ENCODE assay signal across 1 cellular context in genomic region chr1:28258628-28259251, GRCh38.
TF ChIP-seq lines count a peak whose summit lies in the region.

No MANE protein-coding gene starts in this region.

TF ChIP-seq in HEK293, 187 proteins besides CTCF, POLR2A, EP300 and RAD21 (continued from another document):
- TF ChIP-seq, protein P1, sequence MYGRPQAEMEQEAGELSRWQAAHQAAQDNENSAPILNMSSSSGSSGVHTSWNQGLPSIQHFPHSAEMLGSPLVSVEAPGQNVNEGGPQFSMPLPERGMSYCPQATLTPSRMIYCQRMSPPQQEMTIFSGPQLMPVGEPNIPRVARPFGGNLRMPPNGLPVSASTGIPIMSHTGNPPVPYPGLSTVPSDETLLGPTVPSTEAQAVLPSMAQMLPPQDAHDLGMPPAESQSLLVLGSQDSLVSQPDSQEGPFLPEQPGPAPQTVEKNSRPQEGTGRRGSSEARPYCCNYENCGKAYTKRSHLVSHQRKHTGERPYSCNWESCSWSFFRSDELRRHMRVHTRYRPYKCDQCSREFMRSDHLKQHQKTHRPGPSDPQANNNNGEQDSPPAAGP (tag by site-specific recombination; IDR thresholded peaks at IDR 0.05), result no peak
- no peak for TF ChIP-seq ZNF132 (tag by site-specific recombination; IDR thresholded peaks at IDR 0.05; ENCODE audit: borderline replicate concordance)
- TF ChIP-seq ZFP41 (tag by site-specific recombination; IDR thresholded peaks at IDR 0.05; ENCODE audit: borderline replicate concordance), result no peak
- no peak for TF ChIP-seq ZNF280C (tag by site-specific recombination; IDR thresholded peaks at IDR 0.05)
- TF ChIP-seq ZNF391 (tag by site-specific recombination; IDR thresholded peaks at IDR 0.05; ENCODE audit: borderline replicate concordance, low read depth), result no peak
- no peak for TF ChIP-seq KLF9 (tag by site-specific recombination; IDR thresholded peaks at IDR 0.05; ENCODE audit: low read depth)
- TF ChIP-seq AEBP2 (tag by site-specific recombination; IDR thresholded peaks at IDR 0.05; ENCODE audit: borderline replicate concordance), result no peak
- no peak for TF ChIP-seq GLIS1 (tag by site-specific recombination; IDR thresholded peaks at IDR 0.05)
- no peak for TF ChIP-seq ZNF560 (tag by site-specific recombination; IDR thresholded peaks at IDR 0.05; ENCODE audit: borderline replicate concordance)
- no peak for TF ChIP-seq KLF10 (tag by site-specific recombination; IDR thresholded peaks at IDR 0.05)
- TF ChIP-seq ZNF184 (tag by site-specific recombination; IDR thresholded peaks at IDR 0.05), result peak; percentile 58; the same call in 1 of the 2 replicates
- TF ChIP-seq ZNF366 (tag by site-specific recombination; conservative IDR thresholded peaks at IDR 0.05), result peak; percentile 48
- TF ChIP-seq REPIN1 (tag by site-specific recombination; IDR thresholded peaks at IDR 0.05; ENCODE audit: low read depth), result no peak
- no peak for TF ChIP-seq ZNF211 (tag by site-specific recombination; IDR thresholded peaks at IDR 0.05; ENCODE audit: low read depth)
- TF ChIP-seq, protein P2, sequence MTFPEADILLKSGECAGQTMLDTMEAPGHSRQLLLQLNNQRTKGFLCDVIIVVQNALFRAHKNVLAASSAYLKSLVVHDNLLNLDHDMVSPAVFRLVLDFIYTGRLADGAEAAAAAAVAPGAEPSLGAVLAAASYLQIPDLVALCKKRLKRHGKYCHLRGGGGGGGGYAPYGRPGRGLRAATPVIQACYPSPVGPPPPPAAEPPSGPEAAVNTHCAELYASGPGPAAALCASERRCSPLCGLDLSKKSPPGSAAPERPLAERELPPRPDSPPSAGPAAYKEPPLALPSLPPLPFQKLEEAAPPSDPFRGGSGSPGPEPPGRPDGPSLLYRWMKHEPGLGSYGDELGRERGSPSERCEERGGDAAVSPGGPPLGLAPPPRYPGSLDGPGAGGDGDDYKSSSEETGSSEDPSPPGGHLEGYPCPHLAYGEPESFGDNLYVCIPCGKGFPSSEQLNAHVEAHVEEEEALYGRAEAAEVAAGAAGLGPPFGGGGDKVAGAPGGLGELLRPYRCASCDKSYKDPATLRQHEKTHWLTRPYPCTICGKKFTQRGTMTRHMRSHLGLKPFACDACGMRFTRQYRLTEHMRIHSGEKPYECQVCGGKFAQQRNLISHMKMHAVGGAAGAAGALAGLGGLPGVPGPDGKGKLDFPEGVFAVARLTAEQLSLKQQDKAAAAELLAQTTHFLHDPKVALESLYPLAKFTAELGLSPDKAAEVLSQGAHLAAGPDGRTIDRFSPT (tag by site-specific recombination; IDR thresholded peaks at IDR 0.05), result no peak
- no peak for TF ChIP-seq TRIM28 (IDR thresholded peaks at IDR 0.05; ENCODE audit: borderline replicate concordance, low read length)
- no peak for TF ChIP-seq ZNF549 (tag by site-specific recombination; IDR thresholded peaks at IDR 0.05)
- no peak for TF ChIP-seq TCF7L2 (IDR thresholded peaks at IDR 0.05; ENCODE audit: borderline replicate concordance, low read depth, low read length)
- 0 out of 2 replicates have a peak, but pooled peaks have one; percentile 6 for TF ChIP-seq ZNF2 (tag by site-specific recombination; IDR thresholded peaks at IDR 0.05)
- no peak for TF ChIP-seq ZBTB8A (tag by site-specific recombination; IDR thresholded peaks at IDR 0.05)
- TF ChIP-seq RBAK (tag by site-specific recombination; IDR thresholded peaks at IDR 0.05), result no peak
- 0 out of 2 replicates have a peak, but pooled peaks have one; percentile 37 for TF ChIP-seq ZNF600 (tag by site-specific recombination; IDR thresholded peaks at IDR 0.05)
- TF ChIP-seq ZNF548 (tag by site-specific recombination; IDR thresholded peaks at IDR 0.05), result no peak
- no peak for TF ChIP-seq ZNF629 (tag by site-specific recombination; IDR thresholded peaks at IDR 0.05)
- TF ChIP-seq ZNF670 (tag by site-specific recombination; IDR thresholded peaks at IDR 0.05; ENCODE audit: low read depth), result no peak
- TF ChIP-seq OVOL3 (tag by site-specific recombination; IDR thresholded peaks at IDR 0.05), result no peak
- TF ChIP-seq EGR2 (tag by site-specific recombination; IDR thresholded peaks at IDR 0.05; ENCODE audit: low read depth), result peak; percentile 76
- TF ChIP-seq ZNF529 (tag by site-specific recombination; IDR thresholded peaks at IDR 0.05; ENCODE audit: insufficient replicate concordance), result no peak
- no peak for TF ChIP-seq OSR2 (tag by site-specific recombination; IDR thresholded peaks at IDR 0.05)
- TF ChIP-seq ZSCAN23 (tag by site-specific recombination; IDR thresholded peaks at IDR 0.05), result no peak
- no peak for TF ChIP-seq ZNF404 (tag by site-specific recombination; IDR thresholded peaks at IDR 0.05)
